In genomic region chr1:209723761-209724693, GRCh38 we compare ENCODE assay signal across 13 cellular contexts. TPM values are rescaled to one million over a fixed set of nuclear protein-coding genes. Genes with fewer than 3 reads are reported as not detected.
A peak's percentile ranks its signal among the peaks of the same experiment; 100 is the strongest.
DNase-seq lines count a peak whose midpoint lies in the region; ATAC-seq and TF ChIP-seq lines count a peak whose summit lies in the region.
"Had no signal": no experiment of that assay in that cellular context is flagged by ENCODE, and none has a peak within 500 bp of the region (broad histone marks: within the 10 kb centered on the region; RNA-seq: fewer than 3 reads in every experiment).

No MANE protein-coding gene starts in this region.

- peak; percentile 60 to 84 for DNase-seq in activated naive CD4-positive, alpha-beta T cell treated with anti-CD3 and anti-CD28 coated beads, Interleukin-2, amount 50 U/mL, for 72 hours (ENCODE audit: low spot score in 2 of 2)
- peak; percentile 15 to 34 for DNase-seq in stimulated activated CD4-positive, alpha-beta T cell treated with anti-CD3 and anti-CD28 coated beads, Interleukin-4, amount 100 ng/mL, for 4 hours
- DNase-seq in mucosa of descending colon (no peak), SW480 (ENCODE audit: low spot score) (no peak), ecto neural progenitor cell (ENCODE audit: low spot score) (no peak)
- DNase-seq: stomach had no signal

- H3K36me3 Mint-ChIP-seq in activated naive CD4-positive, alpha-beta T cell treated with anti-CD3 and anti-CD28 coated beads, Interleukin-2, amount 50 U/mL, for 72 hours, result peaks cover 8 to 11% of the 10 kb centered on the region in 2 donors

- peak; percentile 62 for ATAC-seq in GM18870 (IDR thresholded peaks at IDR 0.05; ENCODE audit: unreplicated experiment)
- peak; percentile 67 for ATAC-seq in HG03432 (IDR thresholded peaks at IDR 0.05; ENCODE audit: unreplicated experiment)
- ATAC-seq in activated naive CD4-positive, alpha-beta T cell treated with anti-CD3 and anti-CD28 coated beads, Interleukin-2, amount 50 U/mL, for 72 hours, result peak; percentile 95
- ATAC-seq in mucosa of descending colon, result no peak
- ATAC-seq in HG03095 (IDR thresholded peaks at IDR 0.05; ENCODE audit: unreplicated experiment), result no peak

- H3K4me1 ChIP-seq in mucosa of descending colon (ENCODE audit: low read depth), result no peaks in the 10 kb centered on the region

- TF ChIP-seq CTCF in mucosa of descending colon (IDR thresholded peaks at IDR 0.05), result no peak

- H3K9me3 ChIP-seq in mucosa of descending colon, result no peaks in the 10 kb centered on the region
- H3K9me3 ChIP-seq: stomach had no signal

- H3K27ac Mint-ChIP-seq in activated naive CD4-positive, alpha-beta T cell treated with anti-CD3 and anti-CD28 coated beads, Interleukin-2, amount 50 U/mL, for 72 hours, result peak overlapping the region; percentile 97 to 100

- intact Hi-C loops in mucosa of descending colon (cut with DNase I, micrococcal nuclease), result no loop called here

- H3K4me3 ChIP-seq in mucosa of descending colon, result no peak overlapping the region
- H3K4me3 ChIP-seq: stomach had no signal

- H3K36me3 ChIP-seq in mucosa of descending colon (ENCODE audit: low read depth), result no peaks in the 10 kb centered on the region
- H3K36me3 ChIP-seq: stomach had no signal

- peaks cover 6 to 11% of the 10 kb centered on the region in 2 donors for H3K9me3 Mint-ChIP-seq in activated naive CD4-positive, alpha-beta T cell treated with anti-CD3 and anti-CD28 coated beads, Interleukin-2, amount 50 U/mL, for 72 hours

RNA-seq across cellular contexts. Expression of gene HSD11B1, which starts 19.4 kb away (rescaled TPM):
- total RNA-seq in activated naive CD4-positive, alpha-beta T cell treated with anti-CD3 and anti-CD28 coated beads, Interleukin-2, amount 50 U/mL, for 72 hours, result 1 to 10 TPM in 1 of 2 donors, under 1 TPM in 1; 0.75 to 5.2 TPM
- 1 to 10 TPM in 2 of 3 donors, not detected in 1; 2.8 to 5.7 TPM for total RNA-seq in mucosa of descending colon
- total RNA-seq: chondrocyte, lung microvascular endothelial cell, renal cortical epithelial cell had no signal

RNA-seq across cellular contexts. Expression of gene TRAF3IP3, which starts 31.8 kb away (rescaled TPM):
- total RNA-seq in activated naive CD4-positive, alpha-beta T cell treated with anti-CD3 and anti-CD28 coated beads, Interleukin-2, amount 50 U/mL, for 72 hours, result 100 to 1,000 TPM; 108 to 158 TPM
- total RNA-seq in mucosa of descending colon, result 1 to 10 TPM; 4.7 to 7.7 (median 6.4) TPM
- total RNA-seq: chondrocyte, lung microvascular endothelial cell, renal cortical epithelial cell, RPMI7951 had no signal

RNA-seq across cellular contexts. Expression of gene G0S2, which starts 48.8 kb away (rescaled TPM):
- total RNA-seq in activated naive CD4-positive, alpha-beta T cell treated with anti-CD3 and anti-CD28 coated beads, Interleukin-2, amount 50 U/mL, for 72 hours, result 10 to 100 TPM in 1 of 2 donors, 1 to 10 TPM in 1; 1.4 to 40.7 TPM
- 10 to 100 TPM in 1 of 3 donors, 1 to 10 TPM in 2; 5.8 to 13.5 (median 9.0) TPM for total RNA-seq in mucosa of descending colon

Comparison
In these comparisons a context has a peak if more than half of its experiments do, and no peak if none do; other contexts are left out.
1. ATAC-seq: peak in GM18870 (single experiment), HG03432 (single experiment) and activated naive CD4-positive, alpha-beta T cell treated with anti-CD3 and anti-CD28 coated beads, Interleukin-2, amount 50 U/mL, for 72 hours (2 of 2); none in mucosa of descending colon (single experiment) and HG03095 (single experiment).
2. DNase-seq: peak in activated naive CD4-positive, alpha-beta T cell treated with anti-CD3 and anti-CD28 coated beads, Interleukin-2, amount 50 U/mL, for 72 hours (2 of 2) and stimulated activated CD4-positive, alpha-beta T cell treated with anti-CD3 and anti-CD28 coated beads, Interleukin-4, amount 100 ng/mL, for 4 hours (2 of 2); none in mucosa of descending colon (0 of 3), SW480 (single experiment) and ecto neural progenitor cell (single experiment).
3. RNA of gene TRAF3IP3, which starts 31.8 kb away (total RNA-seq): 108 to 158 TPM in activated naive CD4-positive, alpha-beta T cell treated with anti-CD3 and anti-CD28 coated beads, Interleukin-2, amount 50 U/mL, for 72 hours; 4.7 to 7.7 TPM in mucosa of descending colon; every median in the first group is over 10 times any median in the second.